Comparison of ENCODE assay signal across 2 cellular contexts in genomic region chr17:21674242-21674731, GRCh38.
TF ChIP-seq lines count a peak whose summit lies in the region.

No MANE protein-coding gene starts in this region.

TF ChIP-seq in K562, 482 proteins besides CTCF, POLR2A, EP300 and RAD21 (continues in another document):
- TF ChIP-seq ZSCAN29 (IDR thresholded peaks at IDR 0.05) (no peak), POLR2G (IDR thresholded peaks at IDR 0.05; ENCODE audit: low read depth, low read length) (peak; percentile 83), L3MBTL2 (IDR thresholded peaks at IDR 0.05) (peak; percentile 64), NCOA1 (IDR thresholded peaks at IDR 0.05; ENCODE audit: low read depth) (no peak), SIN3A (IDR thresholded peaks at IDR 0.05; ENCODE audit: borderline replicate concordance in 2 of 2, control insufficient read depth in 1 of 2, low read depth in 2 of 2, low read length in 2 of 2) (0 out of 4 replicates have a peak, but pooled peaks of 1 of the 2 experiments have one; percentile 46), ZFP91 (CRISPR knock-in tag; IDR thresholded peaks at IDR 0.05) (peak; percentile 88), PHF8 (IDR thresholded peaks at IDR 0.05; ENCODE audit: borderline replicate concordance, low read length) (peak; percentile 12; the same call in 1 of the 2 replicates), YY1 (IDR thresholded peaks at IDR 0.05; ENCODE audit: borderline replicate concordance in 1 of 3, control insufficient read depth in 1 of 3, extremely low read depth in 1 of 3, insufficient read depth in 3 of 3, insufficient read length in 1 of 3, insufficient replicate concordance in 2 of 3, low read depth in 1 of 3, low read length in 2 of 3) (peak; percentile 45 to 91 (median 81)), CHD7 (IDR thresholded peaks at IDR 0.05; ENCODE audit: low read depth, low read length) (no peak), NRF1 (conservative IDR thresholded peaks at IDR 0.05 in 1 of 2, IDR thresholded peaks at IDR 0.05 in 1 of 2) (peak; percentile 90 to 91), BHLHE40 (IDR thresholded peaks at IDR 0.05; ENCODE audit: low read length) (no peak)

TF ChIP-seq in GM23338, 12 proteins besides CTCF, POLR2A, EP300 and RAD21:
- TF ChIP-seq EZH2phosphoT487 (IDR thresholded peaks at IDR 0.05; ENCODE audit: unreplicated experiment) (no peak), POLR2AphosphoS5 (IDR thresholded peaks at IDR 0.05; ENCODE audit: low read depth) (no peak), NANOG (IDR thresholded peaks at IDR 0.05; ENCODE audit: borderline replicate concordance) (no peak), ZNF114 (CRISPR knock-in tag; IDR thresholded peaks at IDR 0.05) (no peak), ETS1 (IDR thresholded peaks at IDR 0.05) (no peak), ZNF331 (CRISPR knock-in tag; IDR thresholded peaks at IDR 0.05; ENCODE audit: low read depth) (no peak), EZH2 (IDR thresholded peaks at IDR 0.05; ENCODE audit: low read depth, unreplicated experiment) (no peak)
TF ChIP-seq in GM23338: peak in this region for 0.
